Comparison of ENCODE assay signal across 9 cellular contexts in the genomic region with DNA sequence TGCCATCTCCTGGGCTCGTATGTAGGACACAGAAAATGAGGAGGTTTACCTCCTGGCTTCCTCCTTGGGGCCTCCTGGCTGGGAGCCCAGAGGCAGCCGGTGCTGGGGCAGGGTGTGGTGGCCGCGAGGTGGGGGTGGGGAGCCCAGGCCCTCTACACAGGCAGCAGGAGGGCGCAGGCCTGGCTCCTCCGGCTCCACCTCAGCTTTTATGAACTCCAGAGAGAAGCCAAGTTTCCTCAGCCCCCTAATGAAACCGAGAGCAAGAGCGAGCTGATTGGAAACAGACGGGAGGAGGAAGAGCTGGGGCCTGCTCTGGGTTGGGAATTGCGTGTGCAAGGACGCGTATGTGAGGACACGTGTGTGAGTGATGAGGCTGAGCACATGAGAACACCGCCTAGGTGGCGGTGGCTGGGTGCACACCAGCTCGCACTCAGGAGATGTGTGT. TPM values are rescaled to one million over a fixed set of nuclear protein-coding genes. Genes with fewer than 3 reads are reported as not detected.
DNase-seq lines count a peak whose midpoint lies in the region; ATAC-seq and TF ChIP-seq lines count a peak whose summit lies in the region.
"Had no signal": no experiment of that assay in that cellular context is flagged by ENCODE, and none has a peak within 500 bp of the region (broad histone marks: within the 10 kb centered on the region; RNA-seq: fewer than 3 reads in every experiment).

No MANE protein-coding gene starts in this region.

- POLR2A ChIA-PET in RWPE1 (lab: Yijun Ruan, JAX; ENCODE audit: low non-redundant PET): no interaction called here

- no peak overlapping the region for H3K4me3 Mint-ChIP-seq in stimulated activated effector memory CD8-positive, alpha-beta T cell treated with anti-CD3 and anti-CD28 coated beads, Interleukin-12 subunit alpha, Interleukin-12 subunit beta, amount 100 ng/mL, for 72 hours

- H3K4me1 Mint-ChIP-seq in stimulated activated effector memory CD8-positive, alpha-beta T cell treated with anti-CD3 and anti-CD28 coated beads, Interleukin-12 subunit alpha, Interleukin-12 subunit beta, amount 100 ng/mL, for 72 hours: no peaks in the 10 kb centered on the region

- intact Hi-C loops in posterior vena cava (cut with DNase I): no loop called here

- H3K4me3 ChIP-seq in fibroblast of mammary gland (ENCODE audit: control insufficient read depth, low read depth, low read length) (no peak overlapping the region), skeletal muscle satellite cell (ENCODE audit: low read length) (no peak overlapping the region)

- peak; percentile 57 for DNase-seq in GDM1 (lab: John Stamatoyannopoulos, UW)
- DNase-seq in RWPE1 (ENCODE audit: low spot score): no peak
- DNase-seq in fibroblast of mammary gland (ENCODE audit: low read depth): peak; percentile 83
- no peak for DNase-seq in iPS-NIHi7 (ENCODE audit: extremely low spot score)
- DNase-seq in stimulated activated effector memory CD8-positive, alpha-beta T cell treated with anti-CD3 and anti-CD28 coated beads, Interleukin-12 subunit alpha, Interleukin-12 subunit beta, amount 100 ng/mL, for 72 hours (ENCODE audit: low spot score in 2 of 2): no peak
- DNase-seq in stimulated activated CD8-positive, alpha-beta memory T cell treated with anti-CD3 and anti-CD28 coated beads, Interleukin-4, amount 100 ng/mL, for 48 hours: no peak
- no peak for DNase-seq in posterior vena cava (ENCODE audit: low spot score)
- DNase-seq: activated CD8-positive, alpha-beta memory T cell treated with anti-CD3 and anti-CD28 coated beads, Interleukin-2, amount 50 U/mL, for 4 hours had no signal

- peak overlapping the region; percentile 10 for H3K4me2 ChIP-seq in skeletal muscle satellite cell (ENCODE audit: low read length)

- H3K9me3 ChIP-seq in skeletal muscle satellite cell (replicated peaks; ENCODE audit: low read length): no peaks in the 10 kb centered on the region

- H3K27ac ChIP-seq in RWPE1: peak overlapping the region; percentile 69

- H3K9me3 Mint-ChIP-seq in stimulated activated effector memory CD8-positive, alpha-beta T cell treated with anti-CD3 and anti-CD28 coated beads, Interleukin-12 subunit alpha, Interleukin-12 subunit beta, amount 100 ng/mL, for 72 hours: no peaks in the 10 kb centered on the region

- TF ChIP-seq CTCF in RWPE1 (conservative IDR thresholded peaks at IDR 0.05; ENCODE audit: low read depth) (no peak), fibroblast of mammary gland (conservative IDR thresholded peaks at IDR 0.05; ENCODE audit: control insufficient read depth, insufficient read depth, low read depth, low read length) (no peak)

- H3K9ac ChIP-seq in skeletal muscle satellite cell (ENCODE audit: low read depth, low read length): no peak overlapping the region

- no peaks in the 10 kb centered on the region for H3K36me3 Mint-ChIP-seq in stimulated activated effector memory CD8-positive, alpha-beta T cell treated with anti-CD3 and anti-CD28 coated beads, Interleukin-12 subunit alpha, Interleukin-12 subunit beta, amount 100 ng/mL, for 72 hours

- H3K4me1 ChIP-seq in skeletal muscle satellite cell (ENCODE audit: control insufficient read depth, insufficient read depth, low read length): peaks cover 43% of the 10 kb centered on the region

- no peak for ATAC-seq in stimulated activated effector memory CD8-positive, alpha-beta T cell treated with anti-CD3 and anti-CD28 coated beads, Interleukin-12 subunit alpha, Interleukin-12 subunit beta, amount 100 ng/mL, for 72 hours

- no peak overlapping the region for H3K27ac Mint-ChIP-seq in stimulated activated effector memory CD8-positive, alpha-beta T cell treated with anti-CD3 and anti-CD28 coated beads, Interleukin-12 subunit alpha, Interleukin-12 subunit beta, amount 100 ng/mL, for 72 hours

- peaks cover 60% of the 10 kb centered on the region for H3K36me3 ChIP-seq in skeletal muscle satellite cell (ENCODE audit: insufficient read depth, low read length)

- H3K27me3 ChIP-seq in skeletal muscle satellite cell (ENCODE audit: control insufficient read depth, insufficient read depth, low read length): no peaks in the 10 kb centered on the region

- CTCF ChIA-PET in RWPE1 (lab: Yijun Ruan, JAX): interaction anchor here (0.7 to 1.8 kb wide), 3 partner anchors 9 to 115 kb away, joined by 3 to 8 read pairs (median 4); no protein-coding TSS in a partner anchor

RNA-seq across cellular contexts. Expression of gene LYL1, which starts 23.1 kb away (rescaled TPM):
- total RNA-seq in skeletal muscle satellite cell (2012; rRNA removed): 1.0 and 1.1 TPM in 2 replicates
- 10 to 100 TPM in 1 of 2 donors, 1 to 10 TPM in 1; 9.8 to 13.0 TPM for total RNA-seq in posterior vena cava

RNA-seq across cellular contexts. Expression of gene TRMT1, which starts 37.0 kb away (rescaled TPM):
- total RNA-seq in skeletal muscle satellite cell (2012; rRNA removed): 40.4 and 49.2 TPM in 2 replicates
- total RNA-seq in posterior vena cava: 10 to 100 TPM; 21.9 to 24.1 TPM

RNA-seq across cellular contexts. Expression of gene NACC1, which starts 38.5 kb away (rescaled TPM):
- 84.7 and 112 TPM in 2 replicates for total RNA-seq in skeletal muscle satellite cell (2012; rRNA removed)
- 10 to 100 TPM; 37.6 to 39.7 TPM for total RNA-seq in posterior vena cava

Comparison
In these comparisons a context has a peak if more than half of its experiments do, and no peak if none do; other contexts are left out.
1. DNase-seq: peak in GDM1 (single experiment) and fibroblast of mammary gland (single experiment); none in RWPE1 (single experiment), iPS-NIHi7 (single experiment), stimulated activated effector memory CD8-positive, alpha-beta T cell treated with anti-CD3 and anti-CD28 coated beads, Interleukin-12 subunit alpha, Interleukin-12 subunit beta, amount 100 ng/mL, for 72 hours (0 of 2), stimulated activated CD8-positive, alpha-beta memory T cell treated with anti-CD3 and anti-CD28 coated beads, Interleukin-4, amount 100 ng/mL, for 48 hours (single experiment) and posterior vena cava (single experiment).